ENCODE assay signal across 21 cellular contexts in genomic region chr10:93280121-93280698, GRCh38.
"Had no signal": no experiment of that assay in that cellular context is flagged by ENCODE, and none has a peak within 500 bp of the region (broad histone marks: within the 10 kb centered on the region; RNA-seq: fewer than 3 reads in every experiment).

No MANE protein-coding gene starts in this region.

- H3K4me1 Mint-ChIP-seq: activated naive CD8-positive, alpha-beta T cell treated with anti-CD3 and anti-CD28 coated beads for 36 hours had no signal

- H3K27ac Mint-ChIP-seq: activated naive CD8-positive, alpha-beta T cell treated with anti-CD3 and anti-CD28 coated beads for 36 hours; activated T-helper 1 cell treated with anti-CD3 and anti-CD28 coated beads, Interleukin-12 subunit alpha, Interleukin-12 subunit beta, Interleukin-2, Interleukin-4 antibody, amounts not matched to agents 30 ng/mL and 10 ng/mL and 1 ng/mL, durations not matched to agents 14 hours and 24 hours and 36 hours had no signal

- H3K27me3 ChIP-seq: dorsolateral prefrontal cortex, hepatocyte, right atrium auricular region, thyroid gland had no signal

- H3K27ac ChIP-seq: dorsolateral prefrontal cortex, epithelial cell of prostate, hepatocyte, left ventricle myocardium inferior, prostate gland, right atrium auricular region, thyroid gland had no signal

- H3K9me3 ChIP-seq: left ventricle myocardium inferior, prostate gland, right atrium auricular region, thyroid gland had no signal

- H3K4me3 Mint-ChIP-seq: activated naive CD8-positive, alpha-beta T cell treated with anti-CD3 and anti-CD28 coated beads for 36 hours; activated T-helper 1 cell treated with anti-CD3 and anti-CD28 coated beads, Interleukin-12 subunit alpha, Interleukin-12 subunit beta, Interleukin-2, Interleukin-4 antibody, amounts not matched to agents 30 ng/mL and 10 ng/mL and 1 ng/mL, durations not matched to agents 14 hours and 24 hours and 36 hours had no signal

- H3K79me2 ChIP-seq: hepatocyte had no signal

- H3K36me3 ChIP-seq: left ventricle myocardium inferior, prostate gland, right atrium auricular region, thyroid gland had no signal

- H3K36me3 Mint-ChIP-seq: activated naive CD8-positive, alpha-beta T cell treated with anti-CD3 and anti-CD28 coated beads for 36 hours had no signal

- H3K27me3 Mint-ChIP-seq: activated naive CD8-positive, alpha-beta T cell treated with anti-CD3 and anti-CD28 coated beads for 36 hours had no signal

- H3K4me1 ChIP-seq: left ventricle myocardium inferior, prostate gland, right atrium auricular region, thyroid gland had no signal

- H3K9me3 Mint-ChIP-seq: activated naive CD8-positive, alpha-beta T cell treated with anti-CD3 and anti-CD28 coated beads for 36 hours; activated T-helper 1 cell treated with anti-CD3 and anti-CD28 coated beads, Interleukin-12 subunit alpha, Interleukin-12 subunit beta, Interleukin-2, Interleukin-4 antibody, amounts not matched to agents 30 ng/mL and 10 ng/mL and 1 ng/mL, durations not matched to agents 14 hours and 24 hours and 36 hours had no signal

- DNase-seq: activated CD4-positive, alpha-beta T cell treated with anti-CD3 and anti-CD28 coated beads, Interleukin-2, amount 50 U/mL, for 4 hours; activated CD4-positive, CD25-positive, alpha-beta regulatory T cell treated with anti-CD3 and anti-CD28 coated beads, Interleukin-2, amount 50 U/mL, for 72 hours; activated naive CD4-positive, alpha-beta T cell; activated naive CD8-positive, alpha-beta T cell treated with anti-CD3 and anti-CD28 coated beads for 36 hours; activated T-cell treated with anti-CD3 and anti-CD28 coated beads for 4 hours; amniotic stem cell; dorsolateral prefrontal cortex; foreskin fibroblast; left ventricle myocardium inferior; stimulated activated CD4-positive, alpha-beta T cell treated with anti-CD3 and anti-CD28 coated beads, Interleukin-12 subunit alpha, Interleukin-12 subunit beta, amount 100 ng/mL, for 4 hours; stimulated activated CD4-positive, alpha-beta T cell treated with anti-CD3 and anti-CD28 coated beads, Interleukin-1b, Interleukin-23, amount 100 ng/mL, for 48 hours; stimulated activated CD8-positive, alpha-beta memory T cell treated with anti-CD3 and anti-CD28 coated beads, Interleukin-4, amount 100 ng/mL, for 48 hours; stimulated activated naive CD4-positive, alpha-beta T cell treated with Interleukin-2 at 50 U/mL for 16 hours; T-helper 1 cell; T-helper 9 cell; thyroid gland had no signal

- H3K4me2 ChIP-seq: hepatocyte had no signal

- H3K4me3 ChIP-seq: dorsolateral prefrontal cortex, hepatocyte, left ventricle myocardium inferior, prostate gland, right atrium auricular region, thyroid gland had no signal

- H2AFZ ChIP-seq: hepatocyte had no signal
